ENCODE assay signal across 36 cellular contexts in genomic region chr7:13241416-13241815, GRCh38.
"Had no signal": no experiment of that assay in that cellular context is flagged by ENCODE, and none has a peak within 500 bp of the region (broad histone marks: within the 10 kb centered on the region; RNA-seq: fewer than 3 reads in every experiment).

No MANE protein-coding gene starts in this region.

- H3K4me3 Mint-ChIP-seq: activated B cell treated with CpG ODN at 0.5 μM for 24 hours; activated CD4-positive, alpha-beta memory T cell treated with anti-CD3 and anti-CD28 coated beads for 36 hours; activated CD4-positive, alpha-beta T cell treated with anti-CD3 and anti-CD28 coated beads, Interleukin-2, amount 10 ng/mL, durations not matched to agents 24 days and 14 days; activated CD8-positive, alpha-beta T cell treated with anti-CD3 and anti-CD28 coated beads for 36 hours; activated naive CD4-positive, alpha-beta T cell treated with anti-CD3 and anti-CD28 coated beads, Interleukin-2, amount 10 ng/mL, durations not matched to agents 7 days and 5 days; activated naive CD4-positive, alpha-beta T cell treated with anti-CD3 and anti-CD28 coated beads, Interleukin-2, amount 50 U/mL, for 24 hours; activated naive CD8-positive, alpha-beta T cell; activated naive CD8-positive, alpha-beta T cell treated with anti-CD3 and anti-CD28 coated beads, Interleukin-2, amount 10 ng/mL, durations not matched to agents 7 days and 5 days; activated naive CD8-positive, alpha-beta T cell treated with anti-CD3 and anti-CD28 coated beads, Interleukin-2, amount 50 U/mL, for 24 hours; brain; central memory CD8-positive, alpha-beta T cell; T-helper 1 cell treated with Interleukin-12 subunit alpha and Interleukin-12 subunit beta and Interleukin-4 antibody, amounts not matched to agents 30 μg/mL and 1 μg/mL, for 36 hours; T-helper 2 cell treated with Interferon-gamma antibody and Interleukin-4, amounts not matched to agents 5 μg/mL and 100 μg/mL, for 36 hours had no signal

- H3K36me3 ChIP-seq: ascending aorta, cardiac muscle cell had no signal

- H3K27ac Mint-ChIP-seq: activated B cell treated with CpG ODN at 0.5 μM for 24 hours; activated CD4-positive, alpha-beta memory T cell treated with anti-CD3 and anti-CD28 coated beads for 36 hours; activated CD4-positive, alpha-beta T cell treated with anti-CD3 and anti-CD28 coated beads, Interleukin-2, amount 10 ng/mL, durations not matched to agents 24 days and 14 days; activated CD8-positive, alpha-beta T cell treated with anti-CD3 and anti-CD28 coated beads for 36 hours; activated naive CD4-positive, alpha-beta T cell treated with anti-CD3 and anti-CD28 coated beads, Interleukin-2, amount 10 ng/mL, durations not matched to agents 7 days and 5 days; activated naive CD4-positive, alpha-beta T cell treated with anti-CD3 and anti-CD28 coated beads, Interleukin-2, amount 50 U/mL, for 24 hours; activated naive CD8-positive, alpha-beta T cell; activated naive CD8-positive, alpha-beta T cell treated with anti-CD3 and anti-CD28 coated beads, Interleukin-2, amount 10 ng/mL, durations not matched to agents 7 days and 5 days; activated naive CD8-positive, alpha-beta T cell treated with anti-CD3 and anti-CD28 coated beads, Interleukin-2, amount 50 U/mL, for 24 hours; activated T-helper 2 cell treated with anti-CD3 and anti-CD28 coated beads, Interferon-gamma antibody, Interleukin-2, Interleukin-4, amounts not matched to agents 10 μg/mL and 5 μg/mL and 100 μg/mL, durations not matched to agents 14 hours and 24 hours and 36 hours; brain; T-helper 1 cell treated with Interleukin-12 subunit alpha and Interleukin-12 subunit beta and Interleukin-4 antibody, amounts not matched to agents 30 μg/mL and 1 μg/mL, for 36 hours; T-helper 2 cell treated with Interferon-gamma antibody and Interleukin-4, amounts not matched to agents 5 μg/mL and 100 μg/mL, for 36 hours had no signal

- H3K27me3 ChIP-seq: ascending aorta, cardiac muscle cell had no signal

- ATAC-seq: activated CD8-positive, alpha-beta T cell treated with anti-CD3 and anti-CD28 coated beads for 36 hours; activated naive CD8-positive, alpha-beta T cell treated with anti-CD3 and anti-CD28 coated beads, Interleukin-2, amount 50 U/mL, for 24 hours had no signal

- H3K27ac ChIP-seq: ascending aorta, cardiac muscle cell, VCaP had no signal

- DNase-seq: activated B cell treated with CpG ODN at 0.5 μM for 24 hours; activated CD4-positive, alpha-beta memory T cell treated with anti-CD3 and anti-CD28 coated beads for 36 hours; activated CD4-positive, alpha-beta T cell treated with anti-CD3 and anti-CD28 coated beads for 4 hours; activated CD4-positive, alpha-beta T cell treated with anti-CD3 and anti-CD28 coated beads, Interleukin-2, amount 10 ng/mL, durations not matched to agents 24 days and 14 days; activated CD4-positive, alpha-beta T cell treated with anti-CD3 and anti-CD28 coated beads, Interleukin-2, amount 50 U/mL, for 1 hour; activated CD4-positive, alpha-beta T cell treated with anti-CD3 and anti-CD28 coated beads, Interleukin-2, amount 50 U/mL, for 4 hours; activated CD4-positive, CD25-positive, alpha-beta regulatory T cell treated with anti-CD3 and anti-CD28 coated beads, Interleukin-2, amount 50 U/mL, for 72 hours; activated CD8-positive, alpha-beta memory T cell treated with anti-CD3 and anti-CD28 coated beads, Interleukin-2, amount 50 U/mL, for 4 hours; activated CD8-positive, alpha-beta T cell treated with anti-CD3 and anti-CD28 coated beads for 36 hours; activated effector memory CD4-positive, alpha-beta T cell treated with Interleukin-2 at 50 U/mL for 16 hours; activated gamma-delta T cell; activated naive CD4-positive, alpha-beta T cell treated with anti-CD3 and anti-CD28 coated beads, Interleukin-2, amount 10 ng/mL, durations not matched to agents 7 days and 5 days; activated naive CD4-positive, alpha-beta T cell treated with Interleukin-2 at 50 U/mL for 16 hours; activated naive CD8-positive, alpha-beta T cell treated with anti-CD3 and anti-CD28 coated beads, Interleukin-2, amount 10 ng/mL, durations not matched to agents 7 days and 5 days; activated naive CD8-positive, alpha-beta T cell treated with anti-CD3 and anti-CD28 coated beads, Interleukin-2, amount 50 U/mL, for 24 hours; activated T-cell treated with anti-CD3 and anti-CD28 coated beads for 4 hours; activated T-cell treated with anti-CD3 and anti-CD28 coated beads, Interleukin-2, amount 50 U/mL, for 1 hour; activated T-cell treated with anti-CD3 and anti-CD28 coated beads, Interleukin-2, amount 50 U/mL, for 48 hours; amygdala; anterior cingulate cortex; caudate nucleus; cerebellar nuclear complex; T-helper 2 cell; T-helper 9 cell had no signal

- H3K36me3 Mint-ChIP-seq: activated CD4-positive, alpha-beta memory T cell treated with anti-CD3 and anti-CD28 coated beads for 36 hours; activated naive CD4-positive, alpha-beta T cell treated with anti-CD3 and anti-CD28 coated beads, Interleukin-2, amount 10 ng/mL, durations not matched to agents 7 days and 5 days; activated naive CD4-positive, alpha-beta T cell treated with anti-CD3 and anti-CD28 coated beads, Interleukin-2, amount 50 U/mL, for 24 hours; activated naive CD8-positive, alpha-beta T cell; activated naive CD8-positive, alpha-beta T cell treated with anti-CD3 and anti-CD28 coated beads, Interleukin-2, amount 10 ng/mL, durations not matched to agents 7 days and 5 days; brain had no signal

- H3K9me3 ChIP-seq: ascending aorta had no signal

- H3K9me3 Mint-ChIP-seq: activated B cell treated with CpG ODN at 0.5 μM for 24 hours; activated CD4-positive, alpha-beta memory T cell treated with anti-CD3 and anti-CD28 coated beads for 36 hours; activated CD4-positive, alpha-beta T cell treated with anti-CD3 and anti-CD28 coated beads, Interleukin-2, amount 10 ng/mL, durations not matched to agents 24 days and 14 days; activated CD8-positive, alpha-beta T cell treated with anti-CD3 and anti-CD28 coated beads for 36 hours; activated naive CD4-positive, alpha-beta T cell treated with anti-CD3 and anti-CD28 coated beads, Interleukin-2, amount 10 ng/mL, durations not matched to agents 7 days and 5 days; activated naive CD4-positive, alpha-beta T cell treated with anti-CD3 and anti-CD28 coated beads, Interleukin-2, amount 50 U/mL, for 24 hours; activated naive CD8-positive, alpha-beta T cell treated with anti-CD3 and anti-CD28 coated beads, Interleukin-2, amount 10 ng/mL, durations not matched to agents 7 days and 5 days; activated naive CD8-positive, alpha-beta T cell treated with anti-CD3 and anti-CD28 coated beads, Interleukin-2, amount 50 U/mL, for 24 hours; activated T-helper 2 cell treated with anti-CD3 and anti-CD28 coated beads, Interferon-gamma antibody, Interleukin-2, Interleukin-4, amounts not matched to agents 10 μg/mL and 5 μg/mL and 100 μg/mL, durations not matched to agents 14 hours and 24 hours and 36 hours; brain; central memory CD8-positive, alpha-beta T cell; T-helper 1 cell treated with Interleukin-12 subunit alpha and Interleukin-12 subunit beta and Interleukin-4 antibody, amounts not matched to agents 30 μg/mL and 1 μg/mL, for 36 hours; T-helper 2 cell treated with Interferon-gamma antibody and Interleukin-4, amounts not matched to agents 5 μg/mL and 100 μg/mL, for 36 hours had no signal

- H3K27me3 Mint-ChIP-seq: activated B cell treated with CpG ODN at 0.5 μM for 24 hours; activated CD4-positive, alpha-beta T cell treated with anti-CD3 and anti-CD28 coated beads, Interleukin-2, amount 10 ng/mL, durations not matched to agents 24 days and 14 days; activated CD8-positive, alpha-beta T cell treated with anti-CD3 and anti-CD28 coated beads for 36 hours; activated naive CD4-positive, alpha-beta T cell treated with anti-CD3 and anti-CD28 coated beads, Interleukin-2, amount 10 ng/mL, durations not matched to agents 7 days and 5 days; activated naive CD4-positive, alpha-beta T cell treated with anti-CD3 and anti-CD28 coated beads, Interleukin-2, amount 50 U/mL, for 24 hours; activated naive CD8-positive, alpha-beta T cell; activated naive CD8-positive, alpha-beta T cell treated with anti-CD3 and anti-CD28 coated beads, Interleukin-2, amount 10 ng/mL, durations not matched to agents 7 days and 5 days; activated naive CD8-positive, alpha-beta T cell treated with anti-CD3 and anti-CD28 coated beads, Interleukin-2, amount 50 U/mL, for 24 hours; brain; central memory CD8-positive, alpha-beta T cell had no signal

- H3K4me3 ChIP-seq: ascending aorta, cardiac muscle cell had no signal

- H3K4me1 ChIP-seq: ascending aorta had no signal

- FAIRE-seq: bronchial epithelial cell, TTC549 had no signal

- H3K4me1 Mint-ChIP-seq: activated B cell treated with CpG ODN at 0.5 μM for 24 hours; activated CD4-positive, alpha-beta T cell treated with anti-CD3 and anti-CD28 coated beads, Interleukin-2, amount 10 ng/mL, durations not matched to agents 24 days and 14 days; activated naive CD4-positive, alpha-beta T cell treated with anti-CD3 and anti-CD28 coated beads, Interleukin-2, amount 10 ng/mL, durations not matched to agents 7 days and 5 days; activated naive CD4-positive, alpha-beta T cell treated with anti-CD3 and anti-CD28 coated beads, Interleukin-2, amount 50 U/mL, for 24 hours; activated naive CD8-positive, alpha-beta T cell treated with anti-CD3 and anti-CD28 coated beads, Interleukin-2, amount 10 ng/mL, durations not matched to agents 7 days and 5 days; activated naive CD8-positive, alpha-beta T cell treated with anti-CD3 and anti-CD28 coated beads, Interleukin-2, amount 50 U/mL, for 24 hours; central memory CD8-positive, alpha-beta T cell had no signal
